In genomic region chr12:102484732-102485069, GRCh38 we compare ENCODE assay signal across 12 cellular contexts. TPM values are rescaled to one million over a fixed set of nuclear protein-coding genes. Genes with fewer than 3 reads are reported as not detected.
A peak's percentile ranks its signal among the peaks of the same experiment; 100 is the strongest.
DNase-seq lines count a peak whose midpoint lies in the region; ATAC-seq and TF ChIP-seq lines count a peak whose summit lies in the region.
"Had no signal": no experiment of that assay in that cellular context is flagged by ENCODE, and none has a peak within 500 bp of the region (broad histone marks: within the 10 kb centered on the region; RNA-seq: fewer than 3 reads in every experiment).

No MANE protein-coding gene starts in this region.

- no peak for ATAC-seq in SK-N-SH treated with all-trans-retinoic acid at 6 μM for 48 hours
- ATAC-seq in central memory CD8-positive, alpha-beta T cell (replicated peaks; ENCODE audit: extremely low read depth, poor library complexity, severe bottlenecking) = no peak

- TF ChIP-seq RAD21 in SK-N-SH (IDR thresholded peaks at IDR 0.05; ENCODE audit: low read length) = no peak

- H3K36me3 ChIP-seq in SK-N-SH (replicated peaks in 1 of 2; ENCODE audit: control insufficient read depth in 1 of 2, insufficient read depth in 2 of 2, low read length in 1 of 2) = no peaks in the 10 kb centered on the region
- no peaks in the 10 kb centered on the region for H3K36me3 ChIP-seq in Loucy (ENCODE audit: insufficient read depth, low read length)
- H3K36me3 ChIP-seq in skeletal muscle tissue (ENCODE audit: control insufficient read depth in 3 of 3, insufficient read depth in 3 of 3, low read length in 3 of 3) = no peaks in the 10 kb centered on the region
- no peaks in the 10 kb centered on the region for H3K36me3 ChIP-seq in esophagus muscularis mucosa
- no peaks in the 10 kb centered on the region for H3K36me3 ChIP-seq in H7 (replicated peaks; ENCODE audit: control insufficient read depth, insufficient read depth, low read length)
- H3K36me3 ChIP-seq: right lobe of liver had no signal

- H3K4me1 Mint-ChIP-seq in central memory CD8-positive, alpha-beta T cell = peaks cover 11% of the 10 kb centered on the region

- DNase-seq in SK-N-SH = no peak
- DNase-seq in central memory CD8-positive, alpha-beta T cell (ENCODE audit: low spot score in 2 of 2) = no peak
- no peak for DNase-seq in esophagus muscularis mucosa (ENCODE audit: extremely low spot score)
- no peak for DNase-seq in SW480 (ENCODE audit: low spot score)
- no peak for DNase-seq in H7
- DNase-seq: DMS153 had no signal

- H3K79me2 ChIP-seq in SK-N-SH (ENCODE audit: insufficient read depth) = no peaks in the 10 kb centered on the region
- H3K79me2 ChIP-seq in Loucy (ENCODE audit: insufficient read depth, low read length) = no peaks in the 10 kb centered on the region

- CTCF ChIA-PET in SK-N-SH (lab: Yijun Ruan, JAX) = interaction anchor here (0.6 to 3.8 kb wide), 17 partner anchors 9 to 711 kb away, joined by 3 to 15 read pairs (median 4); no protein-coding TSS in a partner anchor

- H3K36me3 Mint-ChIP-seq in central memory CD8-positive, alpha-beta T cell (ENCODE audit: insufficient read depth) = peaks cover 2% of the 10 kb centered on the region

- H3K4me1 ChIP-seq in SK-N-SH (ENCODE audit: control insufficient read depth in 1 of 2, insufficient read depth in 2 of 2, low read depth in 1 of 2, low read length in 1 of 2) (peaks cover 0 to 2% of the 10 kb centered on the region in 2 experiments; a peak in 1 of 4 replicates), Loucy (ENCODE audit: insufficient read depth, low read length, poor library complexity, severe bottlenecking) (peaks cover 13% of the 10 kb centered on the region), skeletal muscle tissue (ENCODE audit: control insufficient read depth in 3 of 3, insufficient read depth in 3 of 3, low read length in 3 of 3) (peaks cover 7 to 15% (median 8%) of the 10 kb centered on the region in 3 donors), esophagus muscularis mucosa (peaks cover 7 to 24% (median 18%) of the 10 kb centered on the region in 4 donors)
- H3K4me1 ChIP-seq: testis had no signal

- no peaks in the 10 kb centered on the region for H3K27me3 Mint-ChIP-seq in central memory CD8-positive, alpha-beta T cell

- H2AFZ ChIP-seq in SK-N-SH (ENCODE audit: low read depth) (no peak overlapping the region), Loucy (ENCODE audit: low read length) (no peak overlapping the region)

- no peak for TF ChIP-seq EP300 in SK-N-SH (IDR thresholded peaks at IDR 0.05; ENCODE audit: borderline replicate concordance in 1 of 2, low read depth in 1 of 2, low read length in 1 of 2)
- no peak for TF ChIP-seq EP300 in esophagus muscularis mucosa (IDR thresholded peaks at IDR 0.05)

- TF ChIP-seq POLR2A in esophagus muscularis mucosa (IDR thresholded peaks at IDR 0.05; ENCODE audit: low read depth) = no peak

- H3F3A ChIP-seq in SK-N-SH (replicated peaks; ENCODE audit: insufficient read depth) (no peaks in the 10 kb centered on the region), Loucy (ENCODE audit: low read depth) (no peaks in the 10 kb centered on the region)

- no peak overlapping the region for H3K27ac ChIP-seq in SK-N-SH (ENCODE audit: low read depth in 2 of 2, low read length in 1 of 2)
- peak overlapping the region; percentile 27 for H3K27ac ChIP-seq in skeletal muscle tissue (ENCODE audit: low read depth, low read length)
- peak overlapping the region in 1 of 4 donors; percentile 54 for H3K27ac ChIP-seq in esophagus muscularis mucosa (replicated peaks in 1 of 4)
- H3K27ac ChIP-seq: testis had no signal

- TF ChIP-seq CTCF in SK-N-SH (IDR thresholded peaks at IDR 0.05) = no peak; the same call in 1 of the 2 replicates
- peak; percentile 22 for TF ChIP-seq CTCF in Loucy (conservative IDR thresholded peaks at IDR 0.05; ENCODE audit: low read length)
- TF ChIP-seq CTCF in esophagus muscularis mucosa (IDR thresholded peaks at IDR 0.05) = no peak

- H3K9me3 ChIP-seq in SK-N-SH = no peaks in the 10 kb centered on the region
- no peaks in the 10 kb centered on the region for H3K9me3 ChIP-seq in Loucy (ENCODE audit: insufficient read depth, low read depth, low read length)
- H3K9me3 ChIP-seq in skeletal muscle tissue (ENCODE audit: control insufficient read depth in 3 of 3, low read length in 3 of 3) = no peaks in the 10 kb centered on the region
- H3K9me3 ChIP-seq in esophagus muscularis mucosa = no peaks in the 10 kb centered on the region
- H3K9me3 ChIP-seq: right lobe of liver, testis had no signal

- POLR2A ChIA-PET in SK-N-SH (lab: Yijun Ruan, JAX) = no interaction called here

- no peak overlapping the region for H3K27ac Mint-ChIP-seq in central memory CD8-positive, alpha-beta T cell (ENCODE audit: low read depth)

- no peaks in the 10 kb centered on the region for H3K9me3 Mint-ChIP-seq in central memory CD8-positive, alpha-beta T cell

- peak overlapping the region in 1 of 2 experiments; percentile 38; a peak in 1 of 4 replicates for H3K4me3 ChIP-seq in SK-N-SH (ENCODE audit: low read depth in 2 of 2, low read length in 1 of 2)
- no peak overlapping the region for H3K4me3 ChIP-seq in Loucy (ENCODE audit: low read length, poor library complexity, severe bottlenecking)
- no peak overlapping the region for H3K4me3 ChIP-seq in skeletal muscle tissue (ENCODE audit: low read length in 3 of 3)
- H3K4me3 ChIP-seq in esophagus muscularis mucosa = peak overlapping the region in 2 of 4 donors; percentile 29
- no peak overlapping the region for H3K4me3 ChIP-seq in H7 (ENCODE audit: insufficient read depth, low read depth, low read length)
- H3K4me3 ChIP-seq: testis had no signal

- H3K9ac ChIP-seq in SK-N-SH (no peak overlapping the region), Loucy (ENCODE audit: low read depth, low read length, poor library complexity, severe bottlenecking) (no peak overlapping the region), skeletal muscle tissue (ENCODE audit: low read depth in 1 of 3, low read length in 3 of 3) (no peak overlapping the region)

- peak overlapping the region; percentile 63 for H3K4me3 Mint-ChIP-seq in central memory CD8-positive, alpha-beta T cell

- H3K4me2 ChIP-seq in SK-N-SH (peak overlapping the region; percentile 43; the same call in 1 of the 2 replicates), Loucy (ENCODE audit: low read depth, low read length, poor library complexity, severe bottlenecking) (no peak overlapping the region)

- WGBS in SK-N-SH (ENCODE audit: low lambda C conversion rate) = 26% methylated on average over 1 of the region's 1 CpG
- 54% methylated on average over 1 of the region's 1 CpG for WGBS in esophagus muscularis mucosa

- H4K20me1 ChIP-seq in SK-N-SH (ENCODE audit: insufficient read depth) (no peaks in the 10 kb centered on the region), Loucy (ENCODE audit: insufficient read depth, low read length, poor library complexity, severe bottlenecking) (no peaks in the 10 kb centered on the region)

- H3K27me3 ChIP-seq in SK-N-SH (ENCODE audit: insufficient read depth) = no peaks in the 10 kb centered on the region
- no peaks in the 10 kb centered on the region for H3K27me3 ChIP-seq in Loucy (ENCODE audit: insufficient read depth, low read length, poor library complexity, severe bottlenecking)
- H3K27me3 ChIP-seq in skeletal muscle tissue (ENCODE audit: control insufficient read depth in 3 of 3, insufficient read depth in 3 of 3, low read length in 3 of 3) = no peaks in the 10 kb centered on the region
- H3K27me3 ChIP-seq in esophagus muscularis mucosa = no peaks in the 10 kb centered on the region
- no peaks in the 10 kb centered on the region for H3K27me3 ChIP-seq in H7 (ENCODE audit: control insufficient read depth, insufficient read depth, low read length)
- H3K27me3 ChIP-seq: right lobe of liver, testis had no signal

- intact Hi-C loops in esophagus muscularis mucosa (cut with DNase I) = loop anchor here (5.0 kb wide), 1 partner anchor 547 kb away; no protein-coding TSS in a partner anchor

- H3K9me2 ChIP-seq in SK-N-SH (no peaks in the 10 kb centered on the region), Loucy (replicated peaks; ENCODE audit: low read depth, low read length) (no peaks in the 10 kb centered on the region)

TF ChIP-seq in SK-N-SH, 30 proteins besides CTCF, POLR2A, EP300 and RAD21 (continues in another document):
- TF ChIP-seq MEF2A (IDR thresholded peaks at IDR 0.05; ENCODE audit: borderline replicate concordance, low read depth) (no peak), PBX3 (IDR thresholded peaks at IDR 0.05) (no peak)

TF ChIP-seq in SK-N-SH treated with all-trans-retinoic acid at 6 μM for 48 hours, 23 proteins besides CTCF, POLR2A, EP300 and RAD21:
- no peak for TF ChIP-seq SNAI2 (CRISPR knock-in tag; IDR thresholded peaks at IDR 0.05)
- TF ChIP-seq ESRRG (CRISPR knock-in tag; IDR thresholded peaks at IDR 0.05) = no peak
- TF ChIP-seq TCF4 (CRISPR knock-in tag; IDR thresholded peaks at IDR 0.05; ENCODE audit: borderline replicate concordance) = no peak
- no peak for TF ChIP-seq BACH2 (CRISPR knock-in tag; IDR thresholded peaks at IDR 0.05; ENCODE audit: borderline replicate concordance)
- no peak for TF ChIP-seq ZFP3 (CRISPR knock-in tag; IDR thresholded peaks at IDR 0.05)
- TF ChIP-seq TOX (CRISPR knock-in tag; IDR thresholded peaks at IDR 0.05; ENCODE audit: borderline replicate concordance) = no peak
- no peak for TF ChIP-seq PATZ1 (CRISPR knock-in tag; IDR thresholded peaks at IDR 0.05; ENCODE audit: borderline replicate concordance)

RNA-seq across cellular contexts. Expression of gene IGF1, which starts 4.3 kb away (rescaled TPM):
- polyA plus RNA-seq in SK-N-SH (2012; rRNA removed) = 0.07 and 0.29 TPM in 2 replicates
- polyA plus RNA-seq in SK-N-SH (2012; cell fraction: cytosol; rRNA removed) = under 0.01 and 0.01 TPM in 2 replicates
- polyA plus RNA-seq in SK-N-SH (2012; cell fraction: nucleus; rRNA removed) = 0.05 TPM in 1 of 2 replicates, not detected in the other
- total RNA-seq in skeletal muscle tissue = 12.5 TPM
- total RNA-seq in esophagus muscularis mucosa = 10 to 100 TPM; 15.4 to 79.4 (median 45.3) TPM
- total RNA-seq in H7 (2014; rRNA removed; shearing (Covaris generic)) = not detected in 2 replicates
- total RNA-seq: mononuclear cell had no signal

Comparison
In these comparisons a context has a peak if more than half of its experiments do, and no peak if none do; other contexts are left out.
1. RNA of gene IGF1, which starts 4.3 kb away (total RNA-seq): 15.4 to 79.4 TPM in esophagus muscularis mucosa and 12.5 TPM in skeletal muscle tissue (single experiment); not detected in H7; every median in the first group is over 10 times any median in the second.